Comparison of ENCODE assay signal across 13 cellular contexts in genomic region chr12:51974646-51975045, GRCh38. TPM values are rescaled to one million over a fixed set of nuclear protein-coding genes. Genes with fewer than 3 reads are reported as not detected.
DNase-seq lines count a peak whose midpoint lies in the region; ATAC-seq and TF ChIP-seq lines count a peak whose summit lies in the region.
"Had no signal": no experiment of that assay in that cellular context is flagged by ENCODE, and none has a peak within 500 bp of the region (broad histone marks: within the 10 kb centered on the region; RNA-seq: fewer than 3 reads in every experiment).

No MANE protein-coding gene starts in this region.

- intact Hi-C loops in left cardiac atrium (cut with DNase I), result no loop called here
- intact Hi-C loops in cardiac septum (cut with DNase I), result no loop called here

- peaks cover 10% of the 10 kb centered on the region for H3F3A ChIP-seq in smooth muscle cell (ENCODE audit: low read depth)

- DNase-seq in cardiac muscle cell (ENCODE audit: low read depth in 1 of 2, low spot score in 1 of 2) (no peak), left cardiac atrium (no peak), T-helper 17 cell (no peak), endodermal cell (no peak), smooth muscle cell (lab: John Stamatoyannopoulos, UW; ENCODE audit: unreplicated experiment) (no peak), GDM1 (lab: John Stamatoyannopoulos, UW) (no peak), cardiac septum (ENCODE audit: low spot score) (no peak)
- DNase-seq: activated CD8-positive, alpha-beta memory T cell treated with anti-CD3 and anti-CD28 coated beads, Interleukin-2, amount 10 ng/mL, durations not matched to agents 7 days and 5 days; NCI-H1105 treated with DMSO at 0.1 percent for 48 hours; SHP77 treated with DMSO at 0.1 percent for 48 hours; stimulated activated naive CD8-positive, alpha-beta T cell treated with anti-CD3 and anti-CD28 coated beads, Interleukin-15, amount 100 ng/mL, for 72 hours had no signal

- H3K4me2 ChIP-seq in smooth muscle cell, result peak overlapping the region; percentile 14

- H2AFZ ChIP-seq in smooth muscle cell (ENCODE audit: low read depth), result no peak overlapping the region

- H3K27me3 Mint-ChIP-seq in T-helper 17 cell (no peaks in the 10 kb centered on the region), endodermal cell (ENCODE audit: insufficient read depth) (no peaks in the 10 kb centered on the region)
- H3K27me3 Mint-ChIP-seq: stimulated activated naive CD8-positive, alpha-beta T cell treated with anti-CD3 and anti-CD28 coated beads, Interleukin-15, amount 100 ng/mL, for 72 hours had no signal

- H3K9me3 Mint-ChIP-seq in endodermal cell, result no peaks in the 10 kb centered on the region
- H3K9me3 Mint-ChIP-seq: stimulated activated naive CD8-positive, alpha-beta T cell treated with anti-CD3 and anti-CD28 coated beads, Interleukin-15, amount 100 ng/mL, for 72 hours had no signal

- H3K4me1 ChIP-seq in cardiac muscle cell (ENCODE audit: low read depth) (peaks cover 52% of the 10 kb centered on the region), endodermal cell (ENCODE audit: control insufficient read depth, insufficient read depth, low read length) (peaks cover 39% of the 10 kb centered on the region), smooth muscle cell (ENCODE audit: low read depth) (peaks cover 37% of the 10 kb centered on the region)

- H3K4me3 ChIP-seq in cardiac muscle cell (no peak overlapping the region), endodermal cell (ENCODE audit: low read length) (peak overlapping the region; percentile 13), smooth muscle cell (no peak overlapping the region)

- H3K9ac ChIP-seq in endodermal cell (ENCODE audit: extremely low read depth, low read length, poor library complexity, severe bottlenecking) (no peak overlapping the region), smooth muscle cell (ENCODE audit: low read depth) (no peak overlapping the region)

- H3K4me1 Mint-ChIP-seq in T-helper 17 cell (peaks cover 53% of the 10 kb centered on the region), endodermal cell (peaks cover 62% of the 10 kb centered on the region)

- H3K9me3 ChIP-seq in cardiac muscle cell (ENCODE audit: low read depth) (no peaks in the 10 kb centered on the region), T-helper 17 cell (ENCODE audit: control insufficient read depth, low read length, poor library complexity, severe bottlenecking) (no peaks in the 10 kb centered on the region), endodermal cell (ENCODE audit: control insufficient read depth, low read length) (no peaks in the 10 kb centered on the region), smooth muscle cell (replicated peaks; ENCODE audit: low read depth) (no peaks in the 10 kb centered on the region)

- H3K36me3 ChIP-seq in cardiac muscle cell, result peaks cover 12% of the 10 kb centered on the region
- H3K36me3 ChIP-seq in endodermal cell (ENCODE audit: control insufficient read depth, insufficient read depth, low read length), result peaks cover 42% of the 10 kb centered on the region
- no peaks in the 10 kb centered on the region for H3K36me3 ChIP-seq in smooth muscle cell (ENCODE audit: low read depth)

- H3K36me3 Mint-ChIP-seq in T-helper 17 cell (ENCODE audit: low read depth), result peaks cover 6% of the 10 kb centered on the region
- peaks cover 41% of the 10 kb centered on the region for H3K36me3 Mint-ChIP-seq in endodermal cell (ENCODE audit: low read depth)

- peaks cover 10% of the 10 kb centered on the region for H3K79me2 ChIP-seq in smooth muscle cell (ENCODE audit: low read depth)

- peaks cover 59% of the 10 kb centered on the region for H4K20me1 ChIP-seq in smooth muscle cell (ENCODE audit: low read depth)

- TF ChIP-seq CTCF in cardiac muscle cell (IDR thresholded peaks at IDR 0.05; ENCODE audit: low read depth, low read length) (no peak), endodermal cell (conservative IDR thresholded peaks at IDR 0.05) (no peak), smooth muscle cell (IDR thresholded peaks at IDR 0.05; ENCODE audit: borderline replicate concordance, insufficient read depth, poor library complexity, severe bottlenecking) (no peak)

- no peak for ATAC-seq in left cardiac atrium
- ATAC-seq in T-helper 17 cell, result no peak
- ATAC-seq in HG02571 (IDR thresholded peaks at IDR 0.05; ENCODE audit: unreplicated experiment), result no peak
- ATAC-seq: activated CD8-positive, alpha-beta memory T cell treated with anti-CD3 and anti-CD28 coated beads, Interleukin-2, amount 10 ng/mL, durations not matched to agents 7 days and 5 days; stimulated activated naive CD8-positive, alpha-beta T cell treated with anti-CD3 and anti-CD28 coated beads, Interleukin-15, amount 100 ng/mL, for 72 hours had no signal

- H3K4me3 Mint-ChIP-seq in T-helper 17 cell (peak overlapping the region; percentile 25), endodermal cell (peak overlapping the region; percentile 19)
- H3K4me3 Mint-ChIP-seq: activated CD8-positive, alpha-beta memory T cell treated with anti-CD3 and anti-CD28 coated beads, Interleukin-2, amount 10 ng/mL, durations not matched to agents 7 days and 5 days had no signal

- H3K27me3 ChIP-seq in cardiac muscle cell (no peaks in the 10 kb centered on the region), endodermal cell (ENCODE audit: control insufficient read depth, insufficient read depth, low read length, poor library complexity, severe bottlenecking) (no peaks in the 10 kb centered on the region), smooth muscle cell (ENCODE audit: low read depth) (no peaks in the 10 kb centered on the region)

- H3K27ac ChIP-seq in cardiac muscle cell, result peak overlapping the region; percentile 77
- H3K27ac ChIP-seq in endodermal cell (ENCODE audit: low read depth, low read length), result no peak overlapping the region
- H3K27ac ChIP-seq in smooth muscle cell (ENCODE audit: low read depth), result no peak overlapping the region
- H3K27ac ChIP-seq: epithelial cell of prostate had no signal

- 44 to 64% methylated on average over 2 of the region's 2 CpGs for WGBS in endodermal cell (ENCODE audit: insufficient coverage in 1 of 2, insufficient read length in 1 of 2), 2 experiments
- WGBS in smooth muscle cell (ENCODE audit: low lambda C conversion rate), result 64% methylated on average over 2 of the region's 2 CpGs

- peak overlapping the region; percentile 83 for H3K27ac Mint-ChIP-seq in T-helper 17 cell
- H3K27ac Mint-ChIP-seq in endodermal cell, result peak overlapping the region; percentile 2
- H3K27ac Mint-ChIP-seq: activated CD8-positive, alpha-beta memory T cell treated with anti-CD3 and anti-CD28 coated beads, Interleukin-2, amount 10 ng/mL, durations not matched to agents 7 days and 5 days; stimulated activated naive CD8-positive, alpha-beta T cell treated with anti-CD3 and anti-CD28 coated beads, Interleukin-15, amount 100 ng/mL, for 72 hours had no signal

RNA-seq across cellular contexts. Expression of gene ACVR1B, which starts 23.1 kb away (rescaled TPM):
- 38.1 and 46.4 TPM in 2 replicates for total RNA-seq in cardiac muscle cell
- 11.9 and 12.5 TPM in 2 replicates for polyA plus RNA-seq in cardiac muscle cell
- total RNA-seq in left cardiac atrium, result 10 to 100 TPM; 13.0 to 19.3 TPM
- 1 to 10 TPM; 6.5 to 8.7 TPM for total RNA-seq in T-helper 17 cell
- total RNA-seq in endodermal cell, result 10 to 100 TPM; 48.6 to 59.3 TPM
- 33.5 TPM for polyA plus RNA-seq in endodermal cell (2013, experiment 1 of 2)
- 28.8 TPM for polyA plus RNA-seq in endodermal cell (2013, experiment 2 of 2)
- 4.0 and 6.0 TPM in 2 replicates for total RNA-seq in smooth muscle cell
- 1.9 and 2.8 TPM in 2 replicates for polyA plus RNA-seq in smooth muscle cell
- total RNA-seq in cardiac septum, result 9.3 TPM

RNA-seq across cellular contexts. Expression of gene TAMALIN, which starts 32.1 kb away (rescaled TPM):
- total RNA-seq in cardiac muscle cell (8.2 and 12.5 TPM in 2 replicates), left cardiac atrium (10 to 100 TPM; 25.3 to 44.0 TPM), T-helper 17 cell (100 to 1,000 TPM; 491 to 562 TPM), endodermal cell (1 to 10 TPM; 4.4 to 9.1 TPM), smooth muscle cell (4.1 and 12.2 TPM in 2 replicates), cardiac septum (27.5 TPM)
- polyA plus RNA-seq in cardiac muscle cell (8.2 and 15.0 TPM in 2 replicates), smooth muscle cell (32.4 and 36.8 TPM in 2 replicates)
- 16.3 TPM for polyA plus RNA-seq in endodermal cell (2013, experiment 1 of 2)
- 13.2 TPM for polyA plus RNA-seq in endodermal cell (2013, experiment 2 of 2)

Comparison
In these comparisons a context has a peak if more than half of its experiments do, and no peak if none do; other contexts are left out.
1. RNA of gene TAMALIN, which starts 32.1 kb away (total RNA-seq): 491 to 562 TPM in T-helper 17 cell; 25.3 to 44.0 TPM in left cardiac atrium, 27.5 TPM in cardiac septum (single experiment), 8.2 to 12.5 TPM in cardiac muscle cell, 4.4 to 9.1 TPM in endodermal cell and 4.1 to 12.2 TPM in smooth muscle cell; every median in the first group is over 10 times any median in the second.